In the genomic region with DNA sequence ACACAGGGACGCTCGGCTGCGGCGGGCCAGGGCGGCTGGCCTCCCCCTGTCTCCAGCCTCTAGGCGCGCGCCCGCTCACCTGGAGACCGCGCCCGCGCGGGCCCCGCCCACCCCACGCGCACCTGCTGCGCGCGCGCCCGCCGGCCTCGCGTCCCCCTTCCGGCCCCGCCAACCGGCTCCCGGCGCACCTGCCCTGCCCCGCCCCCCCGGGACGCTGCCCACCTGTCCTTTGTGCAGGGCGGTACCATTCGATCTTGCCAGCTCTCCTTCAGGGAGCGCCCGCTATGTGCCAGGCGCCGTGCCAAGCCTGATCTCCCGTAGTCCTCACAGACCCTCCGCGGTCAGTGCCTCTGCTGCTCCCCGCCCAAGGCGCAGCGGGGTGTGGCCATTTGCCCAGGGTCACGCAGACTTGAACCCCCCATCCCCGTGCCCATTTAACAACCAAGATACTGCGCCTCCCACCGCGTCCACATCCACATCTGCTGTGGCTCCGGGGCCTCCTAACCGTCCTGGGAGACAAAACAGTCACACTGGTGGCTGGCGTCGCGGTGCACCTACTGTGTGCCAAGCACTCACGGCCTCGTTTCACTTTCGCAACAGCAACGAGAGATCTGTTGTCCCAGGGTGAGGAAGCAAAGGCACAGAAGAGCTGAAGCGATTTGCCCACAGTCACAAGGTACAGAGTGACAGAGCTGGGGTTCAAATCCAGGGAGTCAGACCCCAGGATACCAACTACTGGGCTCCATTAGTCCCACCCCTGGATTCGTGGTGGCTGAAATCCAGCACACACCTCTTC, we compare ENCODE assay signal across 8 cellular contexts. TPM values are rescaled to one million over a fixed set of nuclear protein-coding genes. Genes with fewer than 3 reads are reported as not detected.
DNase-seq lines count a peak whose midpoint lies in the region; ATAC-seq and TF ChIP-seq lines count a peak whose summit lies in the region.

No MANE protein-coding gene starts in this region.

- H3K18ac ChIP-seq in IMR-90 (ENCODE audit: low read depth, low read length), result no peak overlapping the region

- WGBS in IMR-90 (ENCODE audit: extremely low coverage in 2 of 2, insufficient read length in 1 of 2), 2 experiments, result 11% methylated on average over 32 of the region's 61 CpGs; no CpG with 5 or more reads in 1 of the 2 experiments

- CTCF ChIA-PET in IMR-90 (lab: Yijun Ruan, JAX) (no interaction called here), RWPE1 (lab: Yijun Ruan, JAX) (interaction anchor here (0.6 to 1.1 kb wide), 4 partner anchors 12 to 128 kb away, joined by 3 to 4 read pairs (median 3); no protein-coding TSS in a partner anchor)

- peak; percentile 23 for ATAC-seq in GM18502 (IDR thresholded peaks at IDR 0.05; ENCODE audit: poor library complexity, unreplicated experiment)
- ATAC-seq in IMR-90 (ENCODE audit: low read depth), result no peak

- no peak overlapping the region for H2BK20ac ChIP-seq in IMR-90 (ENCODE audit: low read depth, low read length)

- H3K4me3 ChIP-seq in IMR-90 (ENCODE audit: insufficient read depth, low read depth, low read length) (no peak overlapping the region), iPS-18c (ENCODE audit: insufficient read depth, low read depth, low read length) (peak overlapping the region; percentile 49)

- H2AK5ac ChIP-seq in IMR-90 (ENCODE audit: low read depth, low read length), result no peak overlapping the region

- in situ Hi-C loops in IMR-90 (cut with MboI; ENCODE audit: low sequenced_read_pairs), result no loop called here

- intact Hi-C loops in IMR-90 (cut with micrococcal nuclease), result no loop called here

- peak overlapping the region; percentile 91 for H3K27ac Mint-ChIP-seq in activated naive CD8-positive, alpha-beta T cell treated with anti-CD3 and anti-CD28 coated beads for 36 hours

- no peaks in the 10 kb centered on the region for H3K79me1 ChIP-seq in IMR-90 (ENCODE audit: low read depth in 1 of 2, low read length in 2 of 2)

- H4K91ac ChIP-seq in IMR-90 (ENCODE audit: insufficient read depth, low read depth, low read length), result no peak overlapping the region

- no peak overlapping the region for H4K5ac ChIP-seq in IMR-90 (ENCODE audit: low read depth, low read length)

- H3K9me3 Mint-ChIP-seq in activated naive CD8-positive, alpha-beta T cell treated with anti-CD3 and anti-CD28 coated beads for 36 hours, result no peaks in the 10 kb centered on the region

- H2AFZ ChIP-seq in IMR-90 (replicated peaks; ENCODE audit: low read length, poor library complexity), result peak overlapping the region; percentile 18

- H3K23ac ChIP-seq in IMR-90 (ENCODE audit: low read depth, low read length), result 0 out of 2 replicates have a peak overlapping the region, but pooled peaks have one; percentile 24

- H4K20me1 ChIP-seq in IMR-90 (ENCODE audit: insufficient read depth, low read length), result no peaks in the 10 kb centered on the region

- H3K36me3 ChIP-seq in IMR-90 (ENCODE audit: control insufficient read depth, insufficient read depth, low read length), result no peaks in the 10 kb centered on the region

- no peak overlapping the region for H2AK9ac ChIP-seq in IMR-90 (replicated peaks; ENCODE audit: low read depth, low read length, poor library complexity)

- peaks cover 33% of the 10 kb centered on the region for H3K27me3 ChIP-seq in IMR-90 (ENCODE audit: control insufficient read depth, insufficient read depth, low read length)

- no peak overlapping the region for H3K9ac ChIP-seq in IMR-90 (ENCODE audit: low read depth, low read length)

- H3K4me1 Mint-ChIP-seq in activated naive CD8-positive, alpha-beta T cell treated with anti-CD3 and anti-CD28 coated beads for 36 hours, result peaks cover 74% of the 10 kb centered on the region

- POLR2A ChIA-PET in IMR-90 (lab: Charles Lee; ENCODE audit: unreplicated experiment), result interaction anchor here (0.6 kb wide), 1 partner anchor 767 kb away, joined by 6 read pairs; no protein-coding TSS in a partner anchor
- POLR2A ChIA-PET in RWPE1 (lab: Yijun Ruan, JAX; ENCODE audit: low non-redundant PET), result no interaction called here

- H3K9me3 ChIP-seq in IMR-90 (ENCODE audit: control insufficient read depth, insufficient read depth, low read length), result no peaks in the 10 kb centered on the region
- H3K9me3 ChIP-seq in iPS-18c (ENCODE audit: control insufficient read depth, insufficient read depth, low read length), result no peaks in the 10 kb centered on the region

- no peak overlapping the region for H2BK15ac ChIP-seq in IMR-90 (ENCODE audit: low read depth, low read length)

- TF ChIP-seq CTCF in IMR-90 (conservative IDR thresholded peaks at IDR 0.05; ENCODE audit: low read depth, low read length) (no peak), RWPE1 (conservative IDR thresholded peaks at IDR 0.05; ENCODE audit: low read depth) (no peak)

- no peak overlapping the region for H4K8ac ChIP-seq in IMR-90 (ENCODE audit: low read depth in 2 of 2, low read length in 2 of 2)

- TF ChIP-seq POLR2A in IMR-90 (IDR thresholded peaks at IDR 0.05; ENCODE audit: low read depth, low read length), result no peak

- DNase-seq in IMR-90 (no peak), RWPE1 (ENCODE audit: low spot score) (peak; percentile 36), NOMO-1 treated with dmso at 0.1 percent for 144 hours (lab: John Stamatoyannopoulos, UW; ENCODE audit: unreplicated experiment) (no peak), DMS114 treated with DMSO at 0.1 percent for 48 hours (lab: John Stamatoyannopoulos, UW; ENCODE audit: unreplicated experiment) (no peak)
- DNase-seq in activated naive CD8-positive, alpha-beta T cell treated with anti-CD3 and anti-CD28 coated beads for 36 hours, result peak; percentile 66
- DNase-seq in stimulated activated CD4-positive, alpha-beta T cell treated with anti-CD3 and anti-CD28 coated beads, Interleukin-4, amount 100 ng/mL, for 1 hour, result peak; percentile 55

- H3K36me3 Mint-ChIP-seq in activated naive CD8-positive, alpha-beta T cell treated with anti-CD3 and anti-CD28 coated beads for 36 hours, result peaks cover 3% of the 10 kb centered on the region

- peak overlapping the region; percentile 85 for H3K4me3 Mint-ChIP-seq in activated naive CD8-positive, alpha-beta T cell treated with anti-CD3 and anti-CD28 coated beads for 36 hours

- peak overlapping the region; percentile 66 for H3K4me2 ChIP-seq in IMR-90 (ENCODE audit: low read depth, low read length)

- H3K27ac ChIP-seq in IMR-90 (ENCODE audit: insufficient read depth, low read length), result no peak overlapping the region
- H3K27ac ChIP-seq in RWPE1, result no peak overlapping the region

- H3K27me3 Mint-ChIP-seq in activated naive CD8-positive, alpha-beta T cell treated with anti-CD3 and anti-CD28 coated beads for 36 hours, result no peaks in the 10 kb centered on the region

- H2BK120ac ChIP-seq in IMR-90 (ENCODE audit: low read depth, low read length), result no peak overlapping the region

- H3K14ac ChIP-seq in IMR-90 (replicated peaks; ENCODE audit: low read depth, low read length), result no peak overlapping the region

- no peak for TF ChIP-seq RAD21 in IMR-90 (IDR thresholded peaks at IDR 0.05; ENCODE audit: low read length)

- no peak overlapping the region for H3K4ac ChIP-seq in IMR-90 (ENCODE audit: low read depth, low read length)

- peaks cover 7% of the 10 kb centered on the region; the same call in 1 of the 2 replicates for H3K9me1 ChIP-seq in IMR-90 (ENCODE audit: insufficient read depth, low read length)

- no peak overlapping the region for H2BK5ac ChIP-seq in IMR-90 (ENCODE audit: low read depth, low read length, poor library complexity, severe bottlenecking)

- dilution Hi-C loops in IMR-90 (cut with HindIII; ENCODE audit: low sequenced_read_pairs, unreplicated experiment), result no loop called here

- H3K4me1 ChIP-seq in IMR-90 (ENCODE audit: control insufficient read depth, insufficient read depth, low read length), result peaks cover 4% of the 10 kb centered on the region; the same call in 1 of the 2 replicates

- BruUV-seq in IMR-90 (replicated peaks; lab: Mats Ljungman, UMichigan), result no TSS peak

- no peak overlapping the region for H3K56ac ChIP-seq in IMR-90 (ENCODE audit: extremely low read depth, insufficient read depth, low read length)

TF ChIP-seq in IMR-90, 13 proteins besides CTCF, POLR2A, EP300 and RAD21:
- TF ChIP-seq, protein P1, sequence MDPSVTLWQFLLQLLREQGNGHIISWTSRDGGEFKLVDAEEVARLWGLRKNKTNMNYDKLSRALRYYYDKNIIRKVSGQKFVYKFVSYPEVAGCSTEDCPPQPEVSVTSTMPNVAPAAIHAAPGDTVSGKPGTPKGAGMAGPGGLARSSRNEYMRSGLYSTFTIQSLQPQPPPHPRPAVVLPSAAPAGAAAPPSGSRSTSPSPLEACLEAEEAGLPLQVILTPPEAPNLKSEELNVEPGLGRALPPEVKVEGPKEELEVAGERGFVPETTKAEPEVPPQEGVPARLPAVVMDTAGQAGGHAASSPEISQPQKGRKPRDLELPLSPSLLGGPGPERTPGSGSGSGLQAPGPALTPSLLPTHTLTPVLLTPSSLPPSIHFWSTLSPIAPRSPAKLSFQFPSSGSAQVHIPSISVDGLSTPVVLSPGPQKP (IDR thresholded peaks at IDR 0.05; ENCODE audit: borderline replicate concordance, low read depth, low read length), result no peak
- TF ChIP-seq RCOR1 (IDR thresholded peaks at IDR 0.05; ENCODE audit: insufficient replicate concordance, low read length) (no peak), MAFK (IDR thresholded peaks at IDR 0.05; ENCODE audit: low read depth, low read length) (no peak), SMC3 (IDR thresholded peaks at IDR 0.05; ENCODE audit: low read depth, low read length) (no peak), BHLHE40 (IDR thresholded peaks at IDR 0.05; ENCODE audit: low read depth, low read length) (no peak), CEBPB (IDR thresholded peaks at IDR 0.05; ENCODE audit: low read depth, low read length) (no peak), CHD1 (IDR thresholded peaks at IDR 0.05; ENCODE audit: low read depth, low read length) (no peak), RFX5 (IDR thresholded peaks at IDR 0.05; ENCODE audit: low read depth, low read length) (no peak), MXI1 (IDR thresholded peaks at IDR 0.05; ENCODE audit: borderline replicate concordance, low read depth, low read length) (no peak)

RNA-seq across cellular contexts. Expression of a gene that starts 48.1 kb away (rescaled TPM):
- total RNA-seq in IMR-90 (2012; rRNA removed), result 4.7 and 5.6 TPM in 2 replicates
- polyA plus RNA-seq in IMR-90 (2012; rRNA removed), result 13.3 and 16.6 TPM in 2 replicates
- 11.4 and 18.6 TPM in 2 replicates for polyA plus RNA-seq in IMR-90 (2012; cell fraction: cytosol; rRNA removed)
- polyA plus RNA-seq in IMR-90 (2012; cell fraction: nucleus; rRNA removed; ENCODE audit: low replicate concordance), result 34.9 and 65.6 TPM in 2 replicates
- 10 to 100 TPM; 15.9 TPM for total RNA-seq in activated naive CD8-positive, alpha-beta T cell treated with anti-CD3 and anti-CD28 coated beads for 36 hours

Comparison
In these comparisons a context has a peak if more than half of its experiments do, and no peak if none do; other contexts are left out.
1. DNase-seq: peak in RWPE1 (single experiment), activated naive CD8-positive, alpha-beta T cell treated with anti-CD3 and anti-CD28 coated beads for 36 hours (single experiment) and stimulated activated CD4-positive, alpha-beta T cell treated with anti-CD3 and anti-CD28 coated beads, Interleukin-4, amount 100 ng/mL, for 1 hour (single experiment); none in IMR-90 (single experiment), NOMO-1 treated with dmso at 0.1 percent for 144 hours (single experiment) and DMS114 treated with DMSO at 0.1 percent for 48 hours (single experiment).